9 cellular contexts compared by ENCODE assay signal in genomic region chr22:36263216-36263673, GRCh38. TPM values are rescaled to one million over a fixed set of nuclear protein-coding genes. Genes with fewer than 3 reads are reported as not detected.
A peak's percentile ranks its signal among the peaks of the same experiment; 100 is the strongest.
DNase-seq lines count a peak whose midpoint lies in the region; ATAC-seq, FAIRE-seq and TF ChIP-seq lines count a peak whose summit lies in the region.
"Not testable (repeated sequence)": the region's sequence is repeated elsewhere in the genome, so short reads cannot be mapped to it uniquely, and the experiment has no call there.
"Had no signal": no experiment of that assay in that cellular context is flagged by ENCODE, and none has a peak within 500 bp of the region (broad histone marks: within the 10 kb centered on the region; RNA-seq: fewer than 3 reads in every experiment).

No MANE protein-coding gene starts in this region.

- not testable (repeated sequence) for BruUV-seq in K562 (replicated peaks; lab: Mats Ljungman, UMichigan)

- not testable (repeated sequence) for H3K4me3 ChIP-seq in CD4-positive, CD25-positive, alpha-beta regulatory T cell (ENCODE audit: low read depth, low read length); NB4 (ENCODE audit: low read depth, low read length); K562; fibroblast of mammary gland (ENCODE audit: control insufficient read depth, low read depth, low read length); liver (ENCODE audit: low read depth in 1 of 3, low read length in 3 of 3); suprapubic skin

- ATAC-seq in CD4-positive, CD25-positive, alpha-beta regulatory T cell (ENCODE audit: low read depth in 2 of 2); K562: not testable (repeated sequence)

- peaks cover 25% of the 10 kb centered on the region for H3K36me3 ChIP-seq in CD4-positive, CD25-positive, alpha-beta regulatory T cell (ENCODE audit: control insufficient read depth, insufficient read depth, low read length)
- peaks cover 25% of the 10 kb centered on the region; the same call in 1 of the 3 replicates for H3K36me3 ChIP-seq in K562 (ENCODE audit: control insufficient read depth, insufficient read depth, low read length)
- peaks cover 10 to 53% (median 33%) of the 10 kb centered on the region in 4 donors for H3K36me3 ChIP-seq in liver (ENCODE audit: control insufficient read depth in 4 of 4, insufficient read depth in 3 of 4, low read depth in 1 of 4, low read length in 3 of 4)
- not testable (repeated sequence) for H3K36me3 ChIP-seq in suprapubic skin

- POLR2A ChIA-PET in activated CD4-positive, alpha-beta T cell treated with anti-CD3 and anti-CD28 coated beads, Interleukin-2, amount 10 ng/mL, durations not matched to agents 7 days and 5 days (lab: Charles Lee); K562 (lab: Yijun Ruan, JAX): not testable (repeated sequence)

- H3K9ac ChIP-seq in K562 (ENCODE audit: insufficient read depth in 1 of 2, low read depth in 2 of 2, low read length in 2 of 2); liver (ENCODE audit: low read depth in 1 of 2, low read length in 2 of 2): not testable (repeated sequence)

- FAIRE-seq in K562 (lab: Jason Lieb, UNC): peak; percentile 67

- not testable (repeated sequence) for H3K79me2 ChIP-seq in K562 (ENCODE audit: control insufficient read depth, insufficient read depth, low read length)

- not testable (repeated sequence) for H3K4me3 Mint-ChIP-seq in CD4-positive, CD25-positive, alpha-beta regulatory T cell; activated CD4-positive, alpha-beta T cell treated with anti-CD3 and anti-CD28 coated beads, Interleukin-2, amount 10 ng/mL, durations not matched to agents 7 days and 5 days

- not testable (repeated sequence) for H4K20me1 ChIP-seq in K562 (replicated peaks; ENCODE audit: control insufficient read depth, insufficient read depth, low read length)

- H3K9me3 Mint-ChIP-seq in CD4-positive, CD25-positive, alpha-beta regulatory T cell; activated CD4-positive, alpha-beta T cell treated with anti-CD3 and anti-CD28 coated beads, Interleukin-2, amount 10 ng/mL, durations not matched to agents 7 days and 5 days: not testable (repeated sequence)

- not testable (repeated sequence) for H3K4me2 ChIP-seq in K562 (ENCODE audit: insufficient read depth, low read length)

- TF ChIP-seq CTCF in NB4 (IDR thresholded peaks at IDR 0.05; ENCODE audit: low read depth, low read length); K562 (IDR thresholded peaks at IDR 0.05 in 2 of 3, conservative IDR thresholded peaks at IDR 0.05 in 1 of 3; ENCODE audit: insufficient read depth in 2 of 3, low read depth in 1 of 3, low read length in 3 of 3); fibroblast of mammary gland (conservative IDR thresholded peaks at IDR 0.05; ENCODE audit: control insufficient read depth, insufficient read depth, low read depth, low read length); liver (IDR thresholded peaks at IDR 0.05; ENCODE audit: low read depth, low read length, missing input control); suprapubic skin (IDR thresholded peaks at IDR 0.05): not testable (repeated sequence)

- H3K27ac ChIP-seq in CD4-positive, CD25-positive, alpha-beta regulatory T cell (ENCODE audit: insufficient read depth, low read length, poor library complexity, severe bottlenecking); K562 (ENCODE audit: extremely low read depth, low read depth, low read length): not testable (repeated sequence)
- peak overlapping the region; percentile 59 to 72 for H3K27ac ChIP-seq in liver (ENCODE audit: low read depth in 1 of 2, low read length in 2 of 2)
- peak overlapping the region; percentile 84 for H3K27ac ChIP-seq in suprapubic skin

- not testable (repeated sequence) for H2AFZ ChIP-seq in K562 (ENCODE audit: low read depth, low read length)

- not testable (repeated sequence) for DNase-seq in CD4-positive, CD25-positive, alpha-beta regulatory T cell; activated CD4-positive, alpha-beta T cell treated with anti-CD3 and anti-CD28 coated beads, Interleukin-2, amount 10 ng/mL, durations not matched to agents 7 days and 5 days; K562 (ENCODE audit: extremely low read depth in 1 of 4, low spot score in 3 of 4)
- DNase-seq in NB4 (ENCODE audit: low read depth) (peak; percentile 48), fibroblast of mammary gland (ENCODE audit: low read depth) (peak; percentile 52), renal cortical epithelial cell (ENCODE audit: low read depth) (peak; percentile 48), suprapubic skin (ENCODE audit: low spot score in 2 of 2) (peak; percentile 26 to 56)

- CTCF ChIA-PET in activated CD4-positive, alpha-beta T cell treated with anti-CD3 and anti-CD28 coated beads, Interleukin-2, amount 10 ng/mL, durations not matched to agents 7 days and 5 days (lab: Charles Lee); K562 (lab: Yijun Ruan, JAX; ENCODE audit: low intra/inter-chr PET ratio): not testable (repeated sequence)

- intact Hi-C loops in K562 (cut with micrococcal nuclease): not testable (repeated sequence)

- in situ Hi-C loops in K562 (cut with MboI): not testable (repeated sequence)

- H3K27me3 Mint-ChIP-seq in CD4-positive, CD25-positive, alpha-beta regulatory T cell; activated CD4-positive, alpha-beta T cell treated with anti-CD3 and anti-CD28 coated beads, Interleukin-2, amount 10 ng/mL, durations not matched to agents 7 days and 5 days: not testable (repeated sequence)

- H3K9me3 ChIP-seq in CD4-positive, CD25-positive, alpha-beta regulatory T cell (ENCODE audit: control insufficient read depth in 2 of 2, low read length in 2 of 2); K562 (replicated peaks; ENCODE audit: control insufficient read depth, insufficient read depth, low read depth, low read length); liver (ENCODE audit: control insufficient read depth in 4 of 4, low read length in 3 of 4); suprapubic skin: not testable (repeated sequence)

- peaks cover 40% of the 10 kb centered on the region for H3K36me3 Mint-ChIP-seq in CD4-positive, CD25-positive, alpha-beta regulatory T cell
- peaks cover 69% of the 10 kb centered on the region for H3K36me3 Mint-ChIP-seq in activated CD4-positive, alpha-beta T cell treated with anti-CD3 and anti-CD28 coated beads, Interleukin-2, amount 10 ng/mL, durations not matched to agents 7 days and 5 days (ENCODE audit: low read depth)

- peaks cover 3 to 14% (median 11%) of the 10 kb centered on the region in 4 donors for H3K4me1 Mint-ChIP-seq in CD4-positive, CD25-positive, alpha-beta regulatory T cell
- peaks cover 23% of the 10 kb centered on the region for H3K4me1 Mint-ChIP-seq in activated CD4-positive, alpha-beta T cell treated with anti-CD3 and anti-CD28 coated beads, Interleukin-2, amount 10 ng/mL, durations not matched to agents 7 days and 5 days

- not testable (repeated sequence) for TF ChIP-seq EP300 in K562 (IDR thresholded peaks at IDR 0.05; ENCODE audit: low read length); suprapubic skin (IDR thresholded peaks at IDR 0.05)

- peaks cover 13% of the 10 kb centered on the region for H3K4me1 ChIP-seq in CD4-positive, CD25-positive, alpha-beta regulatory T cell (ENCODE audit: control insufficient read depth, insufficient read depth, low read length, poor library complexity, severe bottlenecking)
- H3K4me1 ChIP-seq in K562 (replicated peaks in 1 of 2; ENCODE audit: control insufficient read depth in 2 of 2, insufficient read depth in 2 of 2, low read length in 2 of 2) (peaks cover 13 to 22% of the 10 kb centered on the region in 2 experiments; a peak in 4 of 5 replicates), liver (ENCODE audit: control insufficient read depth in 4 of 4, insufficient read depth in 4 of 4, low read length in 3 of 4) (peaks cover 17 to 58% (median 47%) of the 10 kb centered on the region in 4 donors), suprapubic skin (peaks cover 16% of the 10 kb centered on the region)

- peak overlapping the region; percentile 15 to 79 (median 49) for H3K27ac Mint-ChIP-seq in CD4-positive, CD25-positive, alpha-beta regulatory T cell
- H3K27ac Mint-ChIP-seq in activated CD4-positive, alpha-beta T cell treated with anti-CD3 and anti-CD28 coated beads, Interleukin-2, amount 10 ng/mL, durations not matched to agents 7 days and 5 days: peak overlapping the region; percentile 44

- H3K9me1 ChIP-seq in K562 (ENCODE audit: control insufficient read depth, insufficient read depth, low read length): not testable (repeated sequence)

- WGBS in K562 (ENCODE audit: insufficient coverage, low coverage, missing lambda C conversion rate): 36% methylated on average over 5 of the region's 5 CpGs
- WGBS in liver: 32% methylated on average over 5 of the region's 5 CpGs
- 63% methylated on average over 5 of the region's 5 CpGs for WGBS in suprapubic skin

- not testable (repeated sequence) for TF ChIP-seq POLR2A in NB4 (IDR thresholded peaks at IDR 0.05; ENCODE audit: extremely low read depth, insufficient read length); K562 (conservative IDR thresholded peaks at IDR 0.05); suprapubic skin (IDR thresholded peaks at IDR 0.05)

- H3K27me3 ChIP-seq in CD4-positive, CD25-positive, alpha-beta regulatory T cell (ENCODE audit: control insufficient read depth, insufficient read depth, low read length); K562 (ENCODE audit: control insufficient read depth in 2 of 2, insufficient read depth in 2 of 2, low read length in 2 of 2); liver (ENCODE audit: control insufficient read depth in 4 of 4, insufficient read depth in 4 of 4, low read length in 3 of 4); suprapubic skin: not testable (repeated sequence)

- TF ChIP-seq RAD21 in K562 (CRISPR knock-in tag; conservative IDR thresholded peaks at IDR 0.05 in 1 of 2, IDR thresholded peaks at IDR 0.05 in 1 of 2): not testable (repeated sequence)
- TF ChIP-seq RAD21 in liver (IDR thresholded peaks at IDR 0.05): peak in 1 of 2 donors; percentile 38

RNA-seq across cellular contexts. Expression of gene APOL1, which starts 10.3 kb away (rescaled TPM):
- 16.8 TPM for total RNA-seq in CD4-positive, CD25-positive, alpha-beta regulatory T cell
- polyA plus RNA-seq in CD4-positive, CD25-positive, alpha-beta regulatory T cell: 1 to 10 TPM; 6.3 to 8.4 (median 7.2) TPM
- total RNA-seq in activated CD4-positive, alpha-beta T cell treated with anti-CD3 and anti-CD28 coated beads, Interleukin-2, amount 10 ng/mL, durations not matched to agents 7 days and 5 days: 10 to 100 TPM; 50.9 to 60.0 TPM
- 16.6 and 19.1 TPM in 2 replicates for total RNA-seq in K562 (2011; cell fraction: chromatin; rRNA removed; ENCODE audit: low replicate concordance)
- total RNA-seq in K562 (2011; cell fraction: nucleolus; rRNA removed): 16.3 and 21.5 TPM in 2 replicates
- 19.4 and 21.1 TPM in 2 replicates for total RNA-seq in K562 (2011; cell fraction: nucleoplasm; rRNA removed)
- total RNA-seq in K562 (2014; rRNA removed) (5.8 TPM in 2 replicates), K562 (2014; rRNA removed; fragmentation: Illumina TruSeq; extraction: Trizol) (3.5 and 4.1 TPM in 2 replicates), K562 (2015; rRNA removed; fragmentation: Illumina TruSeq; extraction: Trizol) (7.0 and 7.3 TPM in 2 replicates), K562 (2021) (8.1 and 9.0 TPM in 2 replicates), liver (100 to 1,000 TPM in 1 of 2 donors, 1 to 10 TPM in 1; 7.7 to 129 TPM), renal cortical epithelial cell (155 and 247 TPM in 2 replicates), suprapubic skin (1 to 10 TPM; 1.2 to 7.3 (median 3.0) TPM)
- polyA plus RNA-seq in K562 (2011; rRNA removed) (4.7 and 5.6 TPM in 2 replicates), K562 (2014; fragmentation: Illumina TruSeq; extraction: Trizol) (9.5 and 9.7 TPM in 2 replicates), K562 (2014; fragmentation: Nextera tagmentation; extraction: Ambion mirVana) (1 to 10 TPM; 2.5 to 4.2 TPM), K562 (2014; rRNA removed) (5.3 and 6.9 TPM in 2 replicates), liver (10 to 100 TPM; 57.7 to 61.3 TPM)
- 2.8 and 4.2 TPM in 2 replicates for polyA plus RNA-seq in K562 (2011; cell fraction: cytosol; rRNA removed)
- 7.4 and 14.5 TPM in 2 replicates for polyA plus RNA-seq in K562 (2011; cell fraction: nucleus; rRNA removed)
- polyA plus RNA-seq in K562 (2012): 21.2 and 33.8 TPM in 2 replicates
- polyA minus RNA-seq in K562 (2011; rRNA and poly(A)+ RNA removed): 4.9 and 5.3 TPM in 2 replicates
- polyA minus RNA-seq in K562 (2011; cell fraction: cytosol; rRNA and poly(A)+ RNA removed): 1.2 and 5.9 TPM in 2 replicates
- 2.6 and 3.2 TPM in 2 replicates for polyA minus RNA-seq in K562 (2011; cell fraction: nucleus; rRNA and poly(A)+ RNA removed)
- total RNA-seq: H9 had no signal

RNA-seq across cellular contexts. Expression of gene APOL2, which starts 23.9 kb away (rescaled TPM):
- 69.7 TPM for total RNA-seq in CD4-positive, CD25-positive, alpha-beta regulatory T cell
- 10 to 100 TPM; 18.8 to 28.6 (median 22.0) TPM for polyA plus RNA-seq in CD4-positive, CD25-positive, alpha-beta regulatory T cell
- 10 to 100 TPM; 77.0 to 85.4 TPM for total RNA-seq in activated CD4-positive, alpha-beta T cell treated with anti-CD3 and anti-CD28 coated beads, Interleukin-2, amount 10 ng/mL, durations not matched to agents 7 days and 5 days
- total RNA-seq in K562 (2011; cell fraction: chromatin; rRNA removed; ENCODE audit: low replicate concordance): 7.9 and 14.5 TPM in 2 replicates
- total RNA-seq in K562 (2011; cell fraction: nucleolus; rRNA removed): 9.6 and 11.0 TPM in 2 replicates
- total RNA-seq in K562 (2011; cell fraction: nucleoplasm; rRNA removed): 11.5 and 15.8 TPM in 2 replicates
- total RNA-seq in K562 (2014; rRNA removed) (8.9 and 9.7 TPM in 2 replicates), K562 (2014; rRNA removed; fragmentation: Illumina TruSeq; extraction: Trizol) (9.3 and 10.6 TPM in 2 replicates), K562 (2015; rRNA removed; fragmentation: Illumina TruSeq; extraction: Trizol) (9.6 and 10.6 TPM in 2 replicates), K562 (2021) (9.7 and 10.6 TPM in 2 replicates), liver (10 to 100 TPM; 14.3 to 77.2 TPM), renal cortical epithelial cell (154 and 157 TPM in 2 replicates), suprapubic skin (10 to 100 TPM; 15.3 to 21.8 (median 17.1) TPM)
- polyA plus RNA-seq in K562 (2011; rRNA removed) (5.4 and 7.7 TPM in 2 replicates), K562 (2014; fragmentation: Illumina TruSeq; extraction: Trizol) (8.9 and 9.4 TPM in 2 replicates), K562 (2014; fragmentation: Nextera tagmentation; extraction: Ambion mirVana) (1 to 10 TPM; 2.7 to 6.8 TPM), K562 (2014; rRNA removed) (6.6 and 6.9 TPM in 2 replicates), liver (10 to 100 TPM; 20.0 to 23.4 TPM)
- polyA plus RNA-seq in K562 (2011; cell fraction: cytosol; rRNA removed): 5.7 and 7.9 TPM in 2 replicates
- 7.8 and 12.8 TPM in 2 replicates for polyA plus RNA-seq in K562 (2011; cell fraction: nucleus; rRNA removed)
- polyA plus RNA-seq in K562 (2012): 12.3 and 12.8 TPM in 2 replicates
- 7.8 and 13.2 TPM in 2 replicates for polyA minus RNA-seq in K562 (2011; rRNA and poly(A)+ RNA removed)
- polyA minus RNA-seq in K562 (2011; cell fraction: cytosol; rRNA and poly(A)+ RNA removed): 3.5 and 6.3 TPM in 2 replicates
- 2.4 and 3.6 TPM in 2 replicates for polyA minus RNA-seq in K562 (2011; cell fraction: nucleus; rRNA and poly(A)+ RNA removed)
